ENCODE assay signal across 10 cellular contexts in the genomic region with DNA sequence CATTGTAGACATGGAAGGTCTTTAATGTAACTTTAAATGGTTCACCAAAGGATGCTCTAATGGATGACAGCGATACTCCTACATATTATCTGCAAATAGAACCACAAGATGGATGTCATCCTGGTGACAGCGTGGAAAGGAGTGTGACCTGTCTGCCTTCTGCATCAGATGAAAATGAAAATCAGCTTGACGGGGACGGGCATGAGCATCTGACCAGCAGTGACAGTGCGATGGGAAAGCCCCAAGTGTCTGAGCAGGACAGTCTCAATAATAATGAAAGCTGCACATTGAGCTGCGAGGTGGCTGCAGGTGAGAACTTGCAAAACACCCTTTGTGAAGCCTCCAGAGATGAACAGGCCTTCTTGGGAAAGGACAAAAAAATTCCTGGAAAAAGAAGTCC. TPM values are rescaled to one million over a fixed set of nuclear protein-coding genes. Genes with fewer than 3 reads are reported as not detected.
A peak's percentile ranks its signal among the peaks of the same experiment; 100 is the strongest.
DNase-seq lines count a peak whose midpoint lies in the region; ATAC-seq and TF ChIP-seq lines count a peak whose summit lies in the region.
"Had no signal": no experiment of that assay in that cellular context is flagged by ENCODE, and none has a peak within 500 bp of the region (broad histone marks: within the 10 kb centered on the region; RNA-seq: fewer than 3 reads in every experiment).

No MANE protein-coding gene starts in this region.

- H3K27me3 ChIP-seq in ovary = no peaks in the 10 kb centered on the region

- intact Hi-C loops in Right ventricle myocardium superior (cut with DNase I) (no loop called here), ovary (cut with DNase I) (no loop called here)

- TF ChIP-seq POLR2A in ovary (IDR thresholded peaks at IDR 0.05) = no peak

- ATAC-seq in GM19023 (IDR thresholded peaks at IDR 0.05; ENCODE audit: unreplicated experiment) (peak; percentile 99), HG02623 (IDR thresholded peaks at IDR 0.05; ENCODE audit: unreplicated experiment) (peak; percentile 97), HG03565 (IDR thresholded peaks at IDR 0.05; ENCODE audit: unreplicated experiment) (peak; percentile 81), Right ventricle myocardium superior (ENCODE audit: poor library complexity) (no peak)

- no peaks in the 10 kb centered on the region for H3K4me1 ChIP-seq in ovary (ENCODE audit: insufficient read depth)

- H3K4me3 ChIP-seq in ovary = no peak overlapping the region

- CTCF ChIA-PET in GM10248 (lab: Yijun Ruan, JAX) = interaction anchor here (1.2 to 1.6 kb wide), 5 partner anchors 8 to 21 kb away, joined by 3 to 7 read pairs (median 5); no protein-coding TSS in a partner anchor

- H3K9me3 ChIP-seq in ovary = no peaks in the 10 kb centered on the region

- POLR2A ChIA-PET in GM10248 (lab: Yijun Ruan, JAX) = interaction anchor here (0.7 to 1.1 kb wide), 2 partner anchors 12 to 18 kb away, joined by 4 read pairs; no protein-coding TSS in a partner anchor

- no peak for TF ChIP-seq CTCF in GM10248 (IDR thresholded peaks at IDR 0.05; ENCODE audit: control extremely low read depth, extremely low read depth, low read depth, missing control alignments)
- TF ChIP-seq CTCF in ovary (IDR thresholded peaks at IDR 0.05) = no peak

- DNase-seq in GM10248 (ENCODE audit: extremely low spot score) (peak; percentile 77), Right ventricle myocardium superior (no peak), ovary (no peak), SW 1271 (lab: John Stamatoyannopoulos, UW) (no peak), NCI-H2227 treated with DMSO at 0.1 percent for 48 hours (lab: John Stamatoyannopoulos, UW) (no peak)
- DNase-seq: Calu3, cerebellar nuclear complex had no signal

- H3K36me3 ChIP-seq in ovary = no peaks in the 10 kb centered on the region

- 92 to 98% (median 97%) methylated on average over 6 of the region's 6 CpGs for WGBS in ovary, 3 donors

- H3K27ac ChIP-seq in ovary = no peak overlapping the region

- no peak for TF ChIP-seq EP300 in ovary (IDR thresholded peaks at IDR 0.05)

RNA-seq across cellular contexts. Expression of a gene that starts 25.2 kb away (rescaled TPM):
- total RNA-seq in Right ventricle myocardium superior (21.0 TPM), ovary (10 to 100 TPM; 16.0 to 31.2 (median 23.5) TPM)
- 10 to 100 TPM in 1 of 2 donors, 1 to 10 TPM in 1; 8.7 to 17.3 TPM for polyA plus RNA-seq in ovary

RNA-seq across cellular contexts. Expression of a gene that starts 25.4 kb away (rescaled TPM):
- total RNA-seq in Right ventricle myocardium superior (18.6 TPM), ovary (1 to 10 TPM; 7.1 to 9.8 (median 9.0) TPM)
- 1 to 10 TPM; 7.6 to 9.4 TPM for polyA plus RNA-seq in ovary
